18 cellular contexts compared by ENCODE assay signal in the genomic region with DNA sequence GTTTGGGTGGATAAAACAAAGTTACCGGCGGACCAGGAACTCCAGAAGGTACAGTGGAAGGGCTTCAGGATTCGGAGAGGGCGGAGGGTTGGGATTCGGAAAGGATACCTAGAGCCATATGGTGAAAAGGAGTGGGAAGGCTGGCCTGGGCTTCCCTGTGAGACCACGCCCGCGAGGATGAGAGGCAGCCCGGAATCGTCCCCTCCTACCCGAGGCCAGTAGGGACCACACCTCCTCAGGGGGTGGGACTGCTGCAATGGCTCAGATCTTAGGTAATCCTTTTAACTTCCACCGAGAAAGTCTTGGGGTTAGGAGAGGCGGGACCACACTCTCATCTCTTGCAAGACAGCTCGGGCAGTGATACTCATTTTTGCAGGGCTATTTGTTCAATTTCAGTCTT.
A peak's percentile ranks its signal among the peaks of the same experiment; 100 is the strongest.
DNase-seq lines count a peak whose midpoint lies in the region; ATAC-seq and TF ChIP-seq lines count a peak whose summit lies in the region.
"Had no signal": no experiment of that assay in that cellular context is flagged by ENCODE, and none has a peak within 500 bp of the region (broad histone marks: within the 10 kb centered on the region; RNA-seq: fewer than 3 reads in every experiment).

No MANE protein-coding gene starts in this region.

- H3K27ac ChIP-seq in body of pancreas = no peak overlapping the region
- H3K27ac ChIP-seq in coronary artery = no peak overlapping the region
- H3K27ac ChIP-seq: gastrocnemius medialis had no signal

- TF ChIP-seq POLR2A in body of pancreas (IDR thresholded peaks at IDR 0.05) = no peak

- H3K9me3 ChIP-seq in body of pancreas = no peaks in the 10 kb centered on the region
- H3K9me3 ChIP-seq: gastrocnemius medialis had no signal

- 46 to 73% methylated on average over 13 to 14 of the region's 14 CpGs for WGBS in body of pancreas, 2 donors

- DNase-seq in H4 (ENCODE audit: low spot score) (peak; percentile 29), NCI-H2171 treated with DMSO at 0.1 percent for 48 hours (lab: John Stamatoyannopoulos, UW) (peak; percentile 79), body of pancreas (peak in 3 of 4 donors; percentile 23 to 70 (median 34)), islet precursor cell (peak; percentile 87), coronary artery (ENCODE audit: low spot score) (no peak), kidney glomerular epithelial cell (lab: John Stamatoyannopoulos, UW) (no peak), AML-193 (lab: John Stamatoyannopoulos, UW) (no peak), activated T-cell treated with anti-CD3 and anti-CD28 coated beads for 4 hours (no peak)
- DNase-seq: activated CD4-positive, alpha-beta T cell treated with anti-CD3 and anti-CD28 coated beads for 1 hour; activated naive CD4-positive, alpha-beta T cell treated with Interleukin-2 at 50 U/mL for 16 hours; aorta; gastrocnemius medialis; HCEC 1CT; NCI-H2029 treated with DMSO at 0.1 percent for 48 hours; nucleus accumbens; stimulated activated CD4-positive, alpha-beta T cell treated with anti-CD3 and anti-CD28 coated beads, Interleukin-2, amount 100 ng/mL, for 48 hours; T-helper 9 cell had no signal

- H3K36me3 ChIP-seq in body of pancreas (replicated peaks in 1 of 2; ENCODE audit: insufficient read depth in 1 of 2, low read depth in 2 of 2) = no peaks in the 10 kb centered on the region
- H3K36me3 ChIP-seq: gastrocnemius medialis had no signal

- intact Hi-C loops in body of pancreas (cut with DNase I) = no loop called here

- H3K4me3 ChIP-seq in body of pancreas = no peak overlapping the region
- H3K4me3 ChIP-seq in coronary artery = no peak overlapping the region
- H3K4me3 ChIP-seq: gastrocnemius medialis had no signal

- TF ChIP-seq CTCF in body of pancreas (IDR thresholded peaks at IDR 0.05) = no peak
- TF ChIP-seq CTCF in coronary artery (IDR thresholded peaks at IDR 0.05) = no peak

- H3K4me1 ChIP-seq in body of pancreas = no peaks in the 10 kb centered on the region
- H3K4me1 ChIP-seq: gastrocnemius medialis had no signal

- H3K27me3 ChIP-seq in body of pancreas = no peaks in the 10 kb centered on the region
- H3K27me3 ChIP-seq: gastrocnemius medialis had no signal

- ATAC-seq in body of pancreas = no peak
- ATAC-seq: gastrocnemius medialis, HepG2 had no signal

Comparison
In these comparisons a context has a peak if more than half of its experiments do, and no peak if none do; other contexts are left out.
1. DNase-seq: peak in H4 (single experiment), NCI-H2171 treated with DMSO at 0.1 percent for 48 hours (single experiment), body of pancreas (3 of 4) and islet precursor cell (single experiment); none in coronary artery (single experiment), kidney glomerular epithelial cell (single experiment), AML-193 (0 of 2) and activated T-cell treated with anti-CD3 and anti-CD28 coated beads for 4 hours (single experiment).